Comparison of ENCODE assay signal across 1 cellular context in the genomic region with DNA sequence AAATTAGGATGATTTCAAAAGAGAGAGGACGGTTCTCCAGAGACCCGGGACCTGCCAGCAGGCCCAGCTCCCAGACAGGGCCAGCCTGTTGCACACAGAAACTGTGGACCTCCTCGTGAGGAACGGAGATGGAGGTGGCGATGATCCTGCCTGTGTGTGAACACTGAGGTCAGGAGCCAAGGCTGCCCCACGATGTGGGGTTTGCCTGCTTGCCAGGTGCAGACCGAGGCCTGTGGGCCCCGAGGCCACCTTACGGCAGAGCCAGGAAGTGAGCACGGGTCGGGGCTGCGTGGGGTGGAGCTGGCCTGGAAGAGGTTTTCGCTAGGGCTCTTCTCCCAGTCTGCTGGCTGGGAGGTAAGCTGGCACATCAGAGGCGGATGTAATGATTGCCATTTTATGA.
TF ChIP-seq lines count a peak whose summit lies in the region.

No MANE protein-coding gene starts in this region.

TF ChIP-seq in GM12878, 131 proteins besides CTCF, POLR2A, EP300 and RAD21:
- no peak for TF ChIP-seq HDAC6 (IDR thresholded peaks at IDR 0.05; ENCODE audit: unreplicated experiment)
- no peak for TF ChIP-seq ASH2L (IDR thresholded peaks at IDR 0.05; ENCODE audit: borderline replicate concordance, low read depth)
- TF ChIP-seq, protein P1, sequence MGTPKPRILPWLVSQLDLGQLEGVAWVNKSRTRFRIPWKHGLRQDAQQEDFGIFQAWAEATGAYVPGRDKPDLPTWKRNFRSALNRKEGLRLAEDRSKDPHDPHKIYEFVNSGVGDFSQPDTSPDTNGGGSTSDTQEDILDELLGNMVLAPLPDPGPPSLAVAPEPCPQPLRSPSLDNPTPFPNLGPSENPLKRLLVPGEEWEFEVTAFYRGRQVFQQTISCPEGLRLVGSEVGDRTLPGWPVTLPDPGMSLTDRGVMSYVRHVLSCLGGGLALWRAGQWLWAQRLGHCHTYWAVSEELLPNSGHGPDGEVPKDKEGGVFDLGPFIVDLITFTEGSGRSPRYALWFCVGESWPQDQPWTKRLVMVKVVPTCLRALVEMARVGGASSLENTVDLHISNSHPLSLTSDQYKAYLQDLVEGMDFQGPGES (IDR thresholded peaks at IDR 0.05), result no peak
- TF ChIP-seq TARDBP (IDR thresholded peaks at IDR 0.05; ENCODE audit: borderline replicate concordance), result no peak
- TF ChIP-seq RELA (IDR thresholded peaks at IDR 0.05; ENCODE audit: borderline replicate concordance, partially characterized antibody), result no peak
- TF ChIP-seq, protein P2, sequence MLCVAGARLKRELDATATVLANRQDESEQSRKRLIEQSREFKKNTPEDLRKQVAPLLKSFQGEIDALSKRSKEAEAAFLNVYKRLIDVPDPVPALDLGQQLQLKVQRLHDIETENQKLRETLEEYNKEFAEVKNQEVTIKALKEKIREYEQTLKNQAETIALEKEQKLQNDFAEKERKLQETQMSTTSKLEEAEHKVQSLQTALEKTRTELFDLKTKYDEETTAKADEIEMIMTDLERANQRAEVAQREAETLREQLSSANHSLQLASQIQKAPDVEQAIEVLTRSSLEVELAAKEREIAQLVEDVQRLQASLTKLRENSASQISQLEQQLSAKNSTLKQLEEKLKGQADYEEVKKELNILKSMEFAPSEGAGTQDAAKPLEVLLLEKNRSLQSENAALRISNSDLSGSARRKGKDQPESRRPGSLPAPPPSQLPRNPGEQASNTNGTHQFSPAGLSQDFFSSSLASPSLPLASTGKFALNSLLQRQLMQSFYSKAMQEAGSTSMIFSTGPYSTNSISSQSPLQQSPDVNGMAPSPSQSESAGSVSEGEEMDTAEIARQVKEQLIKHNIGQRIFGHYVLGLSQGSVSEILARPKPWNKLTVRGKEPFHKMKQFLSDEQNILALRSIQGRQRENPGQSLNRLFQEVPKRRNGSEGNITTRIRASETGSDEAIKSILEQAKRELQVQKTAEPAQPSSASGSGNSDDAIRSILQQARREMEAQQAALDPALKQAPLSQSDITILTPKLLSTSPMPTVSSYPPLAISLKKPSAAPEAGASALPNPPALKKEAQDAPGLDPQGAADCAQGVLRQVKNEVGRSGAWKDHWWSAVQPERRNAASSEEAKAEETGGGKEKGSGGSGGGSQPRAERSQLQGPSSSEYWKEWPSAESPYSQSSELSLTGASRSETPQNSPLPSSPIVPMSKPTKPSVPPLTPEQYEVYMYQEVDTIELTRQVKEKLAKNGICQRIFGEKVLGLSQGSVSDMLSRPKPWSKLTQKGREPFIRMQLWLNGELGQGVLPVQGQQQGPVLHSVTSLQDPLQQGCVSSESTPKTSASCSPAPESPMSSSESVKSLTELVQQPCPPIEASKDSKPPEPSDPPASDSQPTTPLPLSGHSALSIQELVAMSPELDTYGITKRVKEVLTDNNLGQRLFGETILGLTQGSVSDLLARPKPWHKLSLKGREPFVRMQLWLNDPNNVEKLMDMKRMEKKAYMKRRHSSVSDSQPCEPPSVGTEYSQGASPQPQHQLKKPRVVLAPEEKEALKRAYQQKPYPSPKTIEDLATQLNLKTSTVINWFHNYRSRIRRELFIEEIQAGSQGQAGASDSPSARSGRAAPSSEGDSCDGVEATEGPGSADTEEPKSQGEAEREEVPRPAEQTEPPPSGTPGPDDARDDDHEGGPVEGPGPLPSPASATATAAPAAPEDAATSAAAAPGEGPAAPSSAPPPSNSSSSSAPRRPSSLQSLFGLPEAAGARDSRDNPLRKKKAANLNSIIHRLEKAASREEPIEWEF (IDR thresholded peaks at IDR 0.05; ENCODE audit: insufficient replicate concordance, low read depth, low read length), result no peak
